Comparison of ENCODE assay signal across 1 cellular context in the genomic region with DNA sequence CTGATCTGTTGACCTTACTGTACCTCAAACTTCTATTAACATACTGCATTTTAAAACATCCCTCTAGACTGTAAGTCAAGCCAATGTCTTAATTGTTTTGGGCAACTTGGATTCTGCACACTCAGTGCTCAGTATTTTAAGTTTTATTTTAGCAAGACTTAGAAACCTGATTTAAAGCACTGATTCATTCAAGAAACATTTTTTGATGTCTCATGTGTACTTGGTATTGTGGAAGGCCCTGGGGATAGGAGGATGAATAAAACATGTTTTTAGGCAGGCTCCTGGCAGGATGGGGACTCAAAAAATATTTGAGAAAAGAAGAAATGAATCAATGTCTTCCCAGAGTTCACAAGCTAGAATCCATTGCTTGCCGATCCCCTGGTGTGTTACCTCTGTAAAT.
TF ChIP-seq lines count a peak whose summit lies in the region.

No MANE protein-coding gene starts in this region.

TF ChIP-seq in GM12878, 131 proteins besides CTCF, POLR2A, EP300 and RAD21 (continued from another document):
- TF ChIP-seq, protein P1, sequence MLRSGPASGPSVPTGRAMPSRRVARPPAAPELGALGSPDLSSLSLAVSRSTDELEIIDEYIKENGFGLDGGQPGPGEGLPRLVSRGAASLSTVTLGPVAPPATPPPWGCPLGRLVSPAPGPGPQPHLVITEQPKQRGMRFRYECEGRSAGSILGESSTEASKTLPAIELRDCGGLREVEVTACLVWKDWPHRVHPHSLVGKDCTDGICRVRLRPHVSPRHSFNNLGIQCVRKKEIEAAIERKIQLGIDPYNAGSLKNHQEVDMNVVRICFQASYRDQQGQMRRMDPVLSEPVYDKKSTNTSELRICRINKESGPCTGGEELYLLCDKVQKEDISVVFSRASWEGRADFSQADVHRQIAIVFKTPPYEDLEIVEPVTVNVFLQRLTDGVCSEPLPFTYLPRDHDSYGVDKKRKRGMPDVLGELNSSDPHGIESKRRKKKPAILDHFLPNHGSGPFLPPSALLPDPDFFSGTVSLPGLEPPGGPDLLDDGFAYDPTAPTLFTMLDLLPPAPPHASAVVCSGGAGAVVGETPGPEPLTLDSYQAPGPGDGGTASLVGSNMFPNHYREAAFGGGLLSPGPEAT (IDR thresholded peaks at IDR 0.05; ENCODE audit: low read depth), result no peak
- TF ChIP-seq GATAD2B (conservative IDR thresholded peaks at IDR 0.05; ENCODE audit: low read depth) (no peak), CHD1 (IDR thresholded peaks at IDR 0.05; ENCODE audit: low read depth, low read length) (no peak), RELA (IDR thresholded peaks at IDR 0.05; ENCODE audit: borderline replicate concordance, partially characterized antibody) (no peak), EGR1 (IDR thresholded peaks at IDR 0.05; ENCODE audit: borderline replicate concordance in 1 of 2, low read depth in 2 of 2, low read length in 2 of 2) (no peak), KDM1A (IDR thresholded peaks at IDR 0.05; ENCODE audit: borderline replicate concordance) (no peak), KAT2A (conservative IDR thresholded peaks at IDR 0.05; ENCODE audit: control insufficient read depth, low read depth, low read length) (no peak), CHD4 (IDR thresholded peaks at IDR 0.05) (no peak), SIX5 (IDR thresholded peaks at IDR 0.05; ENCODE audit: low read depth, low read length, severe bottlenecking) (no peak), SMAD1 (IDR thresholded peaks at IDR 0.05; ENCODE audit: low read depth, partially characterized antibody) (no peak), LARP7 (IDR thresholded peaks at IDR 0.05) (no peak), MXI1 (IDR thresholded peaks at IDR 0.05; ENCODE audit: low read depth, low read length) (no peak), HCFC1 (IDR thresholded peaks at IDR 0.05; ENCODE audit: low read length) (no peak), E4F1 (IDR thresholded peaks at IDR 0.05; ENCODE audit: borderline replicate concordance, partially characterized antibody) (no peak)
- TF ChIP-seq, protein P2, sequence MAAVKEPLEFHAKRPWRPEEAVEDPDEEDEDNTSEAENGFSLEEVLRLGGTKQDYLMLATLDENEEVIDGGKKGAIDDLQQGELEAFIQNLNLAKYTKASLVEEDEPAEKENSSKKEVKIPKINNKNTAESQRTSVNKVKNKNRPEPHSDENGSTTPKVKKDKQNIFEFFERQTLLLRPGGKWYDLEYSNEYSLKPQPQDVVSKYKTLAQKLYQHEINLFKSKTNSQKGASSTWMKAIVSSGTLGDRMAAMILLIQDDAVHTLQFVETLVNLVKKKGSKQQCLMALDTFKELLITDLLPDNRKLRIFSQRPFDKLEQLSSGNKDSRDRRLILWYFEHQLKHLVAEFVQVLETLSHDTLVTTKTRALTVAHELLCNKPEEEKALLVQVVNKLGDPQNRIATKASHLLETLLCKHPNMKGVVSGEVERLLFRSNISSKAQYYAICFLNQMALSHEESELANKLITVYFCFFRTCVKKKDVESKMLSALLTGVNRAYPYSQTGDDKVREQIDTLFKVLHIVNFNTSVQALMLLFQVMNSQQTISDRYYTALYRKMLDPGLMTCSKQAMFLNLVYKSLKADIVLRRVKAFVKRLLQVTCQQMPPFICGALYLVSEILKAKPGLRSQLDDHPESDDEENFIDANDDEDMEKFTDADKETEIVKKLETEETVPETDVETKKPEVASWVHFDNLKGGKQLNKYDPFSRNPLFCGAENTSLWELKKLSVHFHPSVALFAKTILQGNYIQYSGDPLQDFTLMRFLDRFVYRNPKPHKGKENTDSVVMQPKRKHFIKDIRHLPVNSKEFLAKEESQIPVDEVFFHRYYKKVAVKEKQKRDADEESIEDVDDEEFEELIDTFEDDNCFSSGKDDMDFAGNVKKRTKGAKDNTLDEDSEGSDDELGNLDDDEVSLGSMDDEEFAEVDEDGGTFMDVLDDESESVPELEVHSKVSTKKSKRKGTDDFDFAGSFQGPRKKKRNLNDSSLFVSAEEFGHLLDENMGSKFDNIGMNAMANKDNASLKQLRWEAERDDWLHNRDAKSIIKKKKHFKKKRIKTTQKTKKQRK (IDR thresholded peaks at IDR 0.05; ENCODE audit: low read depth, low read length), result no peak
- TF ChIP-seq, protein P3, sequence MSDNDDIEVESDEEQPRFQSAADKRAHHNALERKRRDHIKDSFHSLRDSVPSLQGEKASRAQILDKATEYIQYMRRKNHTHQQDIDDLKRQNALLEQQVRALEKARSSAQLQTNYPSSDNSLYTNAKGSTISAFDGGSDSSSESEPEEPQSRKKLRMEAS (IDR thresholded peaks at IDR 0.05; ENCODE audit: low read depth, low read length), result no peak
